Comparison of ENCODE assay signal across 25 cellular contexts in genomic region chr20:1646975-1647431, GRCh38. TPM values are rescaled to one million over a fixed set of nuclear protein-coding genes. Genes with fewer than 3 reads are reported as not detected.
A peak's percentile ranks its signal among the peaks of the same experiment; 100 is the strongest.
DNase-seq lines count a peak whose midpoint lies in the region; ATAC-seq, FAIRE-seq and TF ChIP-seq lines count a peak whose summit lies in the region.
"Had no signal": no experiment of that assay in that cellular context is flagged by ENCODE, and none has a peak within 500 bp of the region (broad histone marks: within the 10 kb centered on the region; RNA-seq: fewer than 3 reads in every experiment).

No MANE protein-coding gene starts in this region.

- no peak for TF ChIP-seq POLR2A in suprapubic skin (IDR thresholded peaks at IDR 0.05)

- peaks cover 14% of the 10 kb centered on the region for H3K9me3 Mint-ChIP-seq in activated naive CD4-positive, alpha-beta T cell treated with anti-CD3 and anti-CD28 coated beads, Interleukin-2, amount 10 ng/mL, durations not matched to agents 7 days and 5 days
- H3K9me3 Mint-ChIP-seq in activated CD8-positive, alpha-beta T cell treated with anti-CD3 and anti-CD28 coated beads, Interleukin-2, amount 10 ng/mL, durations not matched to agents 7 days and 5 days (ENCODE audit: insufficient read depth) = peaks cover 4% of the 10 kb centered on the region
- no peaks in the 10 kb centered on the region for H3K9me3 Mint-ChIP-seq in stimulated activated naive CD8-positive, alpha-beta T cell treated with anti-CD3 and anti-CD28 coated beads, Interleukin-15, amount 100 ng/mL, for 72 hours
- H3K9me3 Mint-ChIP-seq: natural killer cell treated with Interleukin-12 subunit alpha and Interleukin-12 subunit beta and Interleukin-15 and Interleukin-18, amount 100 ng/mL, for 72 hours had no signal

- ATAC-seq in activated CD8-positive, alpha-beta T cell treated with anti-CD3 and anti-CD28 coated beads, Interleukin-2, amount 10 ng/mL, durations not matched to agents 7 days and 5 days = peak; percentile 71
- ATAC-seq in stimulated activated naive CD8-positive, alpha-beta T cell treated with anti-CD3 and anti-CD28 coated beads, Interleukin-15, amount 100 ng/mL, for 72 hours = peak; percentile 80
- ATAC-seq: GM12878; left lung; natural killer cell treated with Interleukin-12 subunit alpha and Interleukin-12 subunit beta and Interleukin-15 and Interleukin-18, amount 100 ng/mL, for 72 hours; Right ventricle myocardium inferior had no signal

- no peaks in the 10 kb centered on the region for H3K4me1 ChIP-seq in suprapubic skin
- H3K4me1 ChIP-seq: HAP-1, left lung, testis had no signal

- no peaks in the 10 kb centered on the region for H3K27me3 Mint-ChIP-seq in activated naive CD4-positive, alpha-beta T cell treated with anti-CD3 and anti-CD28 coated beads, Interleukin-2, amount 10 ng/mL, durations not matched to agents 7 days and 5 days
- no peaks in the 10 kb centered on the region for H3K27me3 Mint-ChIP-seq in activated CD8-positive, alpha-beta T cell treated with anti-CD3 and anti-CD28 coated beads, Interleukin-2, amount 10 ng/mL, durations not matched to agents 7 days and 5 days (ENCODE audit: low read depth)
- no peaks in the 10 kb centered on the region for H3K27me3 Mint-ChIP-seq in stimulated activated naive CD8-positive, alpha-beta T cell treated with anti-CD3 and anti-CD28 coated beads, Interleukin-15, amount 100 ng/mL, for 72 hours
- H3K27me3 Mint-ChIP-seq: natural killer cell treated with Interleukin-12 subunit alpha and Interleukin-12 subunit beta and Interleukin-15 and Interleukin-18, amount 100 ng/mL, for 72 hours had no signal

- H3K36me3 ChIP-seq in bronchial epithelial cell (ENCODE audit: control insufficient read depth, insufficient read depth, low read length) = no peaks in the 10 kb centered on the region
- no peaks in the 10 kb centered on the region for H3K36me3 ChIP-seq in suprapubic skin
- H3K36me3 ChIP-seq: HAP-1, left lung, ovary had no signal

- FAIRE-seq in bronchial epithelial cell (lab: Jason Lieb, UNC) = peak; percentile 28
- FAIRE-seq: GM12878 had no signal

- POLR2A ChIA-PET in activated CD8-positive, alpha-beta T cell treated with anti-CD3 and anti-CD28 coated beads, Interleukin-2, amount 10 ng/mL, durations not matched to agents 7 days and 5 days (lab: Charles Lee) = interaction anchor here (1.0 kb wide), 1 partner anchor 30 kb away, joined by 3 read pairs; no protein-coding TSS in a partner anchor

- peaks cover 60% of the 10 kb centered on the region for H3K4me1 Mint-ChIP-seq in activated naive CD4-positive, alpha-beta T cell treated with anti-CD3 and anti-CD28 coated beads, Interleukin-2, amount 10 ng/mL, durations not matched to agents 7 days and 5 days
- H3K4me1 Mint-ChIP-seq in activated CD8-positive, alpha-beta T cell treated with anti-CD3 and anti-CD28 coated beads, Interleukin-2, amount 10 ng/mL, durations not matched to agents 7 days and 5 days (ENCODE audit: low read depth) = peaks cover 61% of the 10 kb centered on the region
- H3K4me1 Mint-ChIP-seq in stimulated activated naive CD8-positive, alpha-beta T cell treated with anti-CD3 and anti-CD28 coated beads, Interleukin-15, amount 100 ng/mL, for 72 hours = peaks cover 22% of the 10 kb centered on the region

- DNase-seq in activated naive CD4-positive, alpha-beta T cell treated with anti-CD3 and anti-CD28 coated beads, Interleukin-2, amount 10 ng/mL, durations not matched to agents 7 days and 5 days = no peak
- DNase-seq in activated naive CD4-positive, alpha-beta T cell (lab: John Stamatoyannopoulos, UW) = no peak
- DNase-seq in activated CD8-positive, alpha-beta T cell treated with anti-CD3 and anti-CD28 coated beads, Interleukin-2, amount 10 ng/mL, durations not matched to agents 7 days and 5 days = no peak
- DNase-seq in bronchial epithelial cell (ENCODE audit: low read depth) (no peak), suprapubic skin (ENCODE audit: low spot score in 2 of 2) (no peak), hepatic stellate cell (ENCODE audit: low spot score) (no peak)
- peak in 1 of 2 donors; percentile 41 for DNase-seq in stimulated activated naive CD8-positive, alpha-beta T cell treated with anti-CD3 and anti-CD28 coated beads, Interleukin-15, amount 100 ng/mL, for 72 hours
- DNase-seq: activated gamma-delta T cell; effector CD4-positive, alpha-beta T cell; erythroblast; foreskin fibroblast; hippocampal formation; IMR-90; left lung; NCI-H1105; NCI-H2029 treated with DMSO at 0.1 percent for 48 hours; NCI-H226; NCI-H774; ovary; testis had no signal

- H3K27ac Mint-ChIP-seq in activated naive CD4-positive, alpha-beta T cell treated with anti-CD3 and anti-CD28 coated beads, Interleukin-2, amount 10 ng/mL, durations not matched to agents 7 days and 5 days = peak overlapping the region; percentile 82
- peak overlapping the region; percentile 81 for H3K27ac Mint-ChIP-seq in activated CD8-positive, alpha-beta T cell treated with anti-CD3 and anti-CD28 coated beads, Interleukin-2, amount 10 ng/mL, durations not matched to agents 7 days and 5 days
- H3K27ac Mint-ChIP-seq in stimulated activated naive CD8-positive, alpha-beta T cell treated with anti-CD3 and anti-CD28 coated beads, Interleukin-15, amount 100 ng/mL, for 72 hours = peak overlapping the region in 1 of 2 donors; percentile 88
- H3K27ac Mint-ChIP-seq: natural killer cell treated with Interleukin-12 subunit alpha and Interleukin-12 subunit beta and Interleukin-15 and Interleukin-18, amount 100 ng/mL, for 72 hours had no signal

- no peak for TF ChIP-seq EP300 in suprapubic skin (IDR thresholded peaks at IDR 0.05)

- no peak for TF ChIP-seq CTCF in bronchial epithelial cell (IDR thresholded peaks at IDR 0.05; ENCODE audit: insufficient read depth, low read length, severe bottlenecking)
- TF ChIP-seq CTCF in suprapubic skin (IDR thresholded peaks at IDR 0.05) = no peak

- H3K9me3 ChIP-seq in suprapubic skin = no peaks in the 10 kb centered on the region
- H3K9me3 ChIP-seq: HAP-1, left lung, ovary, testis had no signal

- 89% methylated on average over 3 of the region's 3 CpGs for WGBS in suprapubic skin

- no peak overlapping the region for H3K4me3 Mint-ChIP-seq in activated naive CD4-positive, alpha-beta T cell treated with anti-CD3 and anti-CD28 coated beads, Interleukin-2, amount 10 ng/mL, durations not matched to agents 7 days and 5 days
- peak overlapping the region; percentile 39 for H3K4me3 Mint-ChIP-seq in activated CD8-positive, alpha-beta T cell treated with anti-CD3 and anti-CD28 coated beads, Interleukin-2, amount 10 ng/mL, durations not matched to agents 7 days and 5 days
- peak overlapping the region; percentile 50 to 55 for H3K4me3 Mint-ChIP-seq in stimulated activated naive CD8-positive, alpha-beta T cell treated with anti-CD3 and anti-CD28 coated beads, Interleukin-15, amount 100 ng/mL, for 72 hours
- H3K4me3 Mint-ChIP-seq: natural killer cell treated with Interleukin-12 subunit alpha and Interleukin-12 subunit beta and Interleukin-15 and Interleukin-18, amount 100 ng/mL, for 72 hours had no signal

- CTCF ChIA-PET in activated naive CD4-positive, alpha-beta T cell treated with anti-CD3 and anti-CD28 coated beads, Interleukin-2, amount 10 ng/mL, durations not matched to agents 7 days and 5 days (lab: Charles Lee) = interaction anchor here (1.9 kb wide), 1 partner anchor 87 kb away, joined by 6 read pairs; no protein-coding TSS in a partner anchor
- CTCF ChIA-PET in activated CD8-positive, alpha-beta T cell treated with anti-CD3 and anti-CD28 coated beads, Interleukin-2, amount 10 ng/mL, durations not matched to agents 7 days and 5 days (lab: Charles Lee) = interaction anchor here (1.1 to 1.5 kb wide), 4 partner anchors 19 to 130 kb away, joined by 3 to 4 read pairs (median 3); no protein-coding TSS in a partner anchor

- H3K36me3 Mint-ChIP-seq in activated naive CD4-positive, alpha-beta T cell treated with anti-CD3 and anti-CD28 coated beads, Interleukin-2, amount 10 ng/mL, durations not matched to agents 7 days and 5 days = peaks cover 69% of the 10 kb centered on the region
- H3K36me3 Mint-ChIP-seq in activated CD8-positive, alpha-beta T cell treated with anti-CD3 and anti-CD28 coated beads, Interleukin-2, amount 10 ng/mL, durations not matched to agents 7 days and 5 days (ENCODE audit: low read depth) = peaks cover 18% of the 10 kb centered on the region
- H3K36me3 Mint-ChIP-seq: natural killer cell treated with Interleukin-12 subunit alpha and Interleukin-12 subunit beta and Interleukin-15 and Interleukin-18, amount 100 ng/mL, for 72 hours had no signal

- H3K27ac ChIP-seq in suprapubic skin = no peak overlapping the region
- H3K27ac ChIP-seq: left lung, ovary, testis had no signal

- no peak overlapping the region for H3K4me3 ChIP-seq in bronchial epithelial cell (ENCODE audit: low read depth, low read length)
- H3K4me3 ChIP-seq in suprapubic skin = no peak overlapping the region
- H3K4me3 ChIP-seq: GM12878, HAP-1, left lung, ovary, testis had no signal

- H3K27me3 ChIP-seq in bronchial epithelial cell (ENCODE audit: control insufficient read depth, insufficient read depth, low read length) (no peaks in the 10 kb centered on the region), suprapubic skin (peaks cover 16% of the 10 kb centered on the region)
- H3K27me3 ChIP-seq: ovary, testis had no signal

RNA-seq across cellular contexts. Expression of gene SIRPG, which starts 10.6 kb away (rescaled TPM):
- total RNA-seq in activated CD8-positive, alpha-beta T cell treated with anti-CD3 and anti-CD28 coated beads, Interleukin-2, amount 10 ng/mL, durations not matched to agents 7 days and 5 days = 100 to 1,000 TPM; 112 to 123 TPM
- total RNA-seq in bronchial epithelial cell (not detected in 2 replicates), suprapubic skin (not detected)
- total RNA-seq: cerebellum, IMR-90, Right ventricle myocardium inferior had no signal

RNA-seq across cellular contexts. Expression of gene SIRPB1, which starts 27.2 kb away (rescaled TPM):
- 1 to 10 TPM; 1.3 to 1.5 TPM for total RNA-seq in activated CD8-positive, alpha-beta T cell treated with anti-CD3 and anti-CD28 coated beads, Interleukin-2, amount 10 ng/mL, durations not matched to agents 7 days and 5 days
- not detected in 2 replicates for total RNA-seq in bronchial epithelial cell
- total RNA-seq in suprapubic skin = 1 to 10 TPM in 2 of 4 donors, under 1 TPM in 1, not detected in 1; 0.38 to 3.3 (median 1.0) TPM

Comparison
In these comparisons a context has a peak if more than half of its experiments do, and no peak if none do; other contexts are left out.
1. RNA of gene SIRPG, which starts 10.6 kb away (total RNA-seq): 112 to 123 TPM in activated CD8-positive, alpha-beta T cell treated with anti-CD3 and anti-CD28 coated beads, Interleukin-2, amount 10 ng/mL, durations not matched to agents 7 days and 5 days; not detected in bronchial epithelial cell and not detected in suprapubic skin; every median in the first group is over 100 times any median in the second.